In the genomic region with DNA sequence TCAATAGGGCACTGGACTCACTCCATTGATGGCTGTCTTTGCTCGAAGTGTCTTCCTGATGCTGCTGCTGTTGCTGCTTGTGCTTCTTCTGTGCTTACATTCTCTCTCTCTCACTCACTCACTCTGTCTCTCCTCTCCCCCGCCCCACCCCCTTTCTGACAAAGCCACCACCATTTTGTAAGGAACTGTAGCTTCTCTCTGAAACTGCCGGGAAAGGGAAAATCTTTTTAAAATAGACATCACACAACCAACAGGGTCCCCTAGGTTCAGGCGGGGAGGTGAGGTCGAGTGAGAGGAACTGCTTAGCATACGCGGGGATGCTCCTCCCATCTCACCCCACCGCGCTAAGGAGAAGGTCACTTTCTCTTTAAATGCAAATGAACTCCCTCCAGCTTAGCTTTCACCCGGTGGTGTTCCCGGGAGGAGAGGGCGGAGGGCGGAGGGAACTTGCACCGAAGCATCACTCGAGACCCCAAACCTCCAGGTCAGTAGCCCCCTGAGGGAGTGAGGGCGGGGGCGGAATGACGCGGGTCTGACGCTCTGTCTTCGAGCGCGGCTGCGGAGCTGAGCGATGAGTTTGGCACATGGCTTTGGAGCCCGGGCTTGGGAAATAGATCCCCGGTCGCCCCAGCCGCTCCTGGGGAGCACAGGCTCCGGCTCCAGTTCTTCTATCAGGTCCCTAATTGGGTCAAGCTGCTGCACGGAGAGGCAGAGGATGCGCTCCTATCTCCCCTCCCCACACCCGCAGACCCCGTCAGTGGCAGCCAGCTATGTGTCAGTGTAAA, we compare ENCODE assay signal across 8 cellular contexts. TPM values are rescaled to one million over a fixed set of nuclear protein-coding genes. Genes with fewer than 3 reads are reported as not detected.
A peak's percentile ranks its signal among the peaks of the same experiment; 100 is the strongest.
DNase-seq lines count a peak whose midpoint lies in the region; ATAC-seq, FAIRE-seq and TF ChIP-seq lines count a peak whose summit lies in the region.

TSS of gene CCDC28B (plus strand) at position 370 of the 785 bp plus-strand sequence. CDS start 1,341 bp downstream, outside the sequence.

- DNase-seq in AG08396 (ENCODE audit: low spot score), result peak; percentile 79
- peak; percentile 75 for DNase-seq in GM20000 (ENCODE audit: low spot score)
- peak; percentile 79 for DNase-seq in NCI-H2227 (lab: John Stamatoyannopoulos, UW; ENCODE audit: unreplicated experiment)
- no peak for DNase-seq in chondrocyte (ENCODE audit: low spot score)
- no peak for DNase-seq in keratinocyte (ENCODE audit: low read depth, low spot score)
- peak; percentile 41 for DNase-seq in smooth muscle cell of the brain vasculature (ENCODE audit: low read depth, low spot score)

- peak within 1 kb of the TSS; percentile 40 to 73 (median 73) for H3K4me3 ChIP-seq in keratinocyte (ENCODE audit: control insufficient read depth in 2 of 3, extremely low read depth in 1 of 3, insufficient read depth in 2 of 3, low read depth in 1 of 3, low read length in 3 of 3)

- H3K9me3 Mint-ChIP-seq in chondrocyte (ENCODE audit: low read depth), result no peaks in the 10 kb centered on the region

- no peaks in the 10 kb centered on the region for H3K9me1 ChIP-seq in keratinocyte (ENCODE audit: control insufficient read depth, extremely low read depth, insufficient read depth, low read length)

- peaks cover 17% of the 10 kb centered on the region for H3K36me3 Mint-ChIP-seq in chondrocyte (ENCODE audit: low read depth)

- H3K9me3 ChIP-seq in keratinocyte (ENCODE audit: control insufficient read depth, low read depth, low read length), result no peaks in the 10 kb centered on the region

- peaks cover 9 to 17% of the 10 kb centered on the region in 2 experiments for H3K36me3 ChIP-seq in keratinocyte (ENCODE audit: control insufficient read depth in 2 of 2, extremely low read depth in 1 of 2, insufficient read depth in 2 of 2, low read length in 2 of 2)

- no peaks in the 10 kb centered on the region for H3K27me3 ChIP-seq in keratinocyte (ENCODE audit: control insufficient read depth, extremely low read depth, insufficient read depth, low read length)

- peak; percentile 34 to 44 for ATAC-seq in activated CD4-positive, CD25-positive, alpha-beta regulatory T cell treated with anti-CD3 and anti-CD28 coated beads, Interleukin-2, amount 50 U/mL, for 24 hours
- no peak for ATAC-seq in HG03342 (IDR thresholded peaks at IDR 0.05; ENCODE audit: unreplicated experiment)

- H3K27ac ChIP-seq in keratinocyte (ENCODE audit: control insufficient read depth, insufficient read depth, low read length), result peak within 1 kb of the TSS; percentile 72

- no peak for TF ChIP-seq CTCF in GM20000 (IDR thresholded peaks at IDR 0.05; ENCODE audit: extremely low read depth, missing control alignments)
- no peak for TF ChIP-seq CTCF in chondrocyte (IDR thresholded peaks at IDR 0.05)
- TF ChIP-seq CTCF in keratinocyte (optimal IDR thresholded peaks at IDR 0.05 in 1 of 3, IDR thresholded peaks at IDR 0.05 in 1 of 3, conservative IDR thresholded peaks at IDR 0.05 in 1 of 3; ENCODE audit: extremely low read depth in 1 of 3, insufficient read depth in 2 of 3, low read length in 3 of 3), result no peak

- dilution Hi-C loops in keratinocyte (cut with MboI; ENCODE audit: extremely low pct_ligation_motif_present, low sequenced_read_pairs), result no loop called here

- H3K79me2 ChIP-seq in keratinocyte (ENCODE audit: control insufficient read depth, insufficient read depth, low read length), result no peaks in the 10 kb centered on the region

- H2AFZ ChIP-seq in keratinocyte (ENCODE audit: control insufficient read depth, low read length), result peak within 1 kb of the TSS; percentile 93

- H4K20me1 ChIP-seq in keratinocyte (ENCODE audit: control insufficient read depth, extremely low read depth, insufficient read depth, low read length), result no peaks in the 10 kb centered on the region

- peak; percentile 13 for FAIRE-seq in keratinocyte (lab: Jason Lieb, UNC)

- peak within 1 kb of the TSS; percentile 93 for H3K27ac Mint-ChIP-seq in chondrocyte (ENCODE audit: unreplicated experiment)

- peak within 1 kb of the TSS; percentile 85 for H3K4me3 Mint-ChIP-seq in chondrocyte (ENCODE audit: unreplicated experiment)

- peaks cover 55% of the 10 kb centered on the region for H3K4me1 Mint-ChIP-seq in chondrocyte (ENCODE audit: low read depth)

- no peaks in the 10 kb centered on the region for H3K27me3 Mint-ChIP-seq in chondrocyte (ENCODE audit: low read depth)

- H3K9ac ChIP-seq in keratinocyte (ENCODE audit: control insufficient read depth, extremely low read depth, insufficient read depth, low read length), result peak within 1 kb of the TSS; percentile 79

- peaks cover 18% of the 10 kb centered on the region for H3K4me1 ChIP-seq in keratinocyte (ENCODE audit: control insufficient read depth, extremely low read depth, insufficient read depth, low read length)

- peak within 1 kb of the TSS; percentile 90 for H3K4me2 ChIP-seq in keratinocyte (ENCODE audit: control insufficient read depth, extremely low read depth, insufficient read depth, low read depth, low read length)

RNA-seq across cellular contexts. Expression of gene CCDC28B, which starts in this region (rescaled TPM):
- 29.7 to 32.9 TPM (median 30.7 TPM) in 3 replicates for total RNA-seq in chondrocyte
- 3.6 to 4.5 TPM (median 3.8 TPM) in 3 replicates for polyA plus RNA-seq in keratinocyte
- polyA plus RNA-seq in keratinocyte (2011; ENCODE audit: low read depth), result 0.74 TPM
- polyA plus RNA-seq in keratinocyte (2011; cell fraction: cytosol; rRNA removed), result 1.8 and 4.2 TPM in 2 replicates
- 1.6 and 1.8 TPM in 2 replicates for polyA plus RNA-seq in keratinocyte (2011; cell fraction: nucleus; rRNA removed)
- 4.4 and 7.5 TPM in 2 replicates for polyA plus RNA-seq in keratinocyte (2012; ENCODE audit: low replicate concordance)
- polyA minus RNA-seq in keratinocyte, result 1.0 to 2.3 TPM (median 1.2 TPM) in 3 replicates
- polyA minus RNA-seq in keratinocyte (2011; cell fraction: cytosol; rRNA and poly(A)+ RNA removed), result 2.3 TPM
- 0.95 and 1.7 TPM in 2 replicates for polyA minus RNA-seq in keratinocyte (2011; cell fraction: nucleus; rRNA and poly(A)+ RNA removed)

Comparison
In these comparisons a context has a peak if more than half of its experiments do, and no peak if none do; other contexts are left out.
1. DNase-seq: peak in AG08396 (single experiment), GM20000 (single experiment), NCI-H2227 (single experiment) and smooth muscle cell of the brain vasculature (single experiment); none in chondrocyte (single experiment) and keratinocyte (single experiment).